In genomic region chr9:128066713-128067621, GRCh38 we compare ENCODE assay signal across 8 cellular contexts. TPM values are rescaled to one million over a fixed set of nuclear protein-coding genes. Genes with fewer than 3 reads are reported as not detected.
DNase-seq lines count a peak whose midpoint lies in the region; TF ChIP-seq lines count a peak whose summit lies in the region.

NAIF1 (minus strand) TSS chr9:128067320; CDS start chr9:128067101, 219 bp downstream.

- WGBS in SK-N-SH (ENCODE audit: low lambda C conversion rate): 28% methylated on average over 46 of the region's 53 CpGs

- H3K27me3 Mint-ChIP-seq in HFFc6 (ENCODE audit: insufficient read depth): no peaks in the 10 kb centered on the region; the same call in 1 of the 2 replicates

- H3K27me3 ChIP-seq in SK-N-SH (ENCODE audit: insufficient read depth): no peaks in the 10 kb centered on the region

- H3K9ac ChIP-seq in SK-N-SH: peak within 1 kb of the TSS; percentile 94

- H3F3A ChIP-seq in SK-N-SH (replicated peaks; ENCODE audit: insufficient read depth): peaks cover 3% of the 10 kb centered on the region

- no peaks in the 10 kb centered on the region for H3K9me3 Mint-ChIP-seq in HFFc6

- TF ChIP-seq POLR2A in NB4 (IDR thresholded peaks at IDR 0.05; ENCODE audit: extremely low read depth, insufficient read length): peak; percentile 17

- POLR2A ChIA-PET in SK-N-SH (lab: Yijun Ruan, JAX): interaction anchor here (0.6 to 2.4 kb wide), 6 partner anchors 12 to 275 kb away, joined by 3 to 10 read pairs (median 4); no protein-coding TSS in a partner anchor

- H3K36me3 ChIP-seq in SK-N-SH (replicated peaks in 1 of 2; ENCODE audit: control insufficient read depth in 1 of 2, insufficient read depth in 2 of 2, low read length in 1 of 2): peaks cover 0 to 3% of the 10 kb centered on the region in 2 experiments

- TF ChIP-seq RAD21 in SK-N-SH (IDR thresholded peaks at IDR 0.05; ENCODE audit: low read length): no peak

- peaks cover 67% of the 10 kb centered on the region for H3K79me2 ChIP-seq in SK-N-SH (ENCODE audit: insufficient read depth)

- peaks cover 14% of the 10 kb centered on the region for H3K36me3 Mint-ChIP-seq in HFFc6 (ENCODE audit: low read depth)

- peaks cover 32% of the 10 kb centered on the region for H3K4me1 Mint-ChIP-seq in HFFc6 (ENCODE audit: low read depth)

- peak within 1 kb of the TSS; percentile 76; the same call in 1 of the 2 replicates for H3K4me3 Mint-ChIP-seq in HFFc6

- TF ChIP-seq CTCF in HFFc6 (IDR thresholded peaks at IDR 0.05) (no peak), NB4 (IDR thresholded peaks at IDR 0.05; ENCODE audit: low read depth, low read length) (no peak), SK-N-SH (IDR thresholded peaks at IDR 0.05) (no peak)

- H3K4me1 ChIP-seq in SK-N-SH (ENCODE audit: control insufficient read depth in 1 of 2, insufficient read depth in 2 of 2, low read depth in 1 of 2, low read length in 1 of 2): peaks cover 15 to 19% of the 10 kb centered on the region in 2 experiments; a peak in 3 of 4 replicates

- peak within 1 kb of the TSS; percentile 68 for H3K27ac Mint-ChIP-seq in HFFc6

- CTCF ChIA-PET in SK-N-SH (lab: Yijun Ruan, JAX): interaction anchor here (1.1 to 4.7 kb wide), 8 partner anchors 12 to 332 kb away, joined by 3 to 18 read pairs (median 5); partner anchors contain the start of gene TOR2A

- H3K27ac ChIP-seq in SK-N-SH (ENCODE audit: low read depth in 2 of 2, low read length in 1 of 2) (peak within 1 kb of the TSS; percentile 99), temporal lobe (ENCODE audit: low read depth, low read length) (peak within 1 kb of the TSS; percentile 100)

- no peaks in the 10 kb centered on the region for H3K9me2 ChIP-seq in SK-N-SH

- peak within 1 kb of the TSS; percentile 92 for H3K4me2 ChIP-seq in SK-N-SH

- no peaks in the 10 kb centered on the region for H4K20me1 ChIP-seq in SK-N-SH (ENCODE audit: insufficient read depth)

- DNase-seq in GM04503 (ENCODE audit: low read depth) (peak; percentile 97), HFFc6 (peak; percentile 99), NB4 (ENCODE audit: low read depth) (peak; percentile 99), SK-N-SH (peak; percentile 95), globus pallidus (ENCODE audit: low spot score) (peak; percentile 100), nucleus accumbens (lab: John Stamatoyannopoulos, UW) (peak; percentile 68 to 99 (median 97))
- DNase-seq in activated naive CD4-positive, alpha-beta T cell treated with anti-CD3 and anti-CD28 coated beads, Interleukin-2, amount 50 U/mL, for 16 hours: peak; percentile 94

- no peaks in the 10 kb centered on the region for H3K9me3 ChIP-seq in SK-N-SH

- TF ChIP-seq EP300 in SK-N-SH (IDR thresholded peaks at IDR 0.05; ENCODE audit: borderline replicate concordance in 1 of 2, low read depth in 1 of 2, low read length in 1 of 2): no peak

- H3K4me3 ChIP-seq in NB4 (ENCODE audit: low read depth, low read length): peak within 1 kb of the TSS; percentile 88
- peak within 1 kb of the TSS; percentile 81 to 84 for H3K4me3 ChIP-seq in SK-N-SH (ENCODE audit: low read depth in 2 of 2, low read length in 1 of 2)

- peak within 1 kb of the TSS; percentile 81; the same call in 1 of the 2 replicates for H2AFZ ChIP-seq in SK-N-SH (ENCODE audit: low read depth)

TF ChIP-seq in SK-N-SH, 30 proteins besides CTCF, POLR2A, EP300 and RAD21:
- TF ChIP-seq SIN3A (IDR thresholded peaks at IDR 0.05; ENCODE audit: borderline replicate concordance, low read depth, low read length) (no peak), IRF3 (IDR thresholded peaks at IDR 0.05; ENCODE audit: low read depth, low read length) (peak; percentile 99), MEF2A (IDR thresholded peaks at IDR 0.05; ENCODE audit: borderline replicate concordance, low read depth) (no peak), POLR2AphosphoS5 (IDR thresholded peaks at IDR 0.05; ENCODE audit: low read depth, low read length) (peak; percentile 44; the same call in 1 of the 2 replicates), YY1 (IDR thresholded peaks at IDR 0.05; ENCODE audit: low read depth) (peak; percentile 61; the same call in 1 of the 2 replicates), ELF1 (IDR thresholded peaks at IDR 0.05) (peak; percentile 65; the same call in 1 of the 2 replicates), GABPA (IDR thresholded peaks at IDR 0.05; ENCODE audit: low read depth) (peak; percentile 76), MAX (IDR thresholded peaks at IDR 0.05; ENCODE audit: low read depth) (peak; percentile 55), RFX5 (IDR thresholded peaks at IDR 0.05; ENCODE audit: low read length) (peak; percentile 23; the same call in 1 of the 2 replicates), RXRA (IDR thresholded peaks at IDR 0.05; ENCODE audit: borderline replicate concordance, low read depth) (no peak), PBX3 (IDR thresholded peaks at IDR 0.05) (peak; percentile 100), RCOR1 (IDR thresholded peaks at IDR 0.05; ENCODE audit: low read length) (peak; percentile 48; the same call in 1 of the 2 replicates), CHD2 (IDR thresholded peaks at IDR 0.05; ENCODE audit: low read length, partially characterized antibody) (peak; percentile 98)

RNA-seq across cellular contexts. Expression of gene NAIF1, which starts in this region (rescaled TPM):
- 10 to 100 TPM in 3 of 6 experiments, 1 to 10 TPM in 3; 8.7 to 11.5 (median 9.8) TPM for total RNA-seq in HFFc6 (2021; fragmentation: NEBNext Ultra II Directional; extraction: Animal tissue kit (Norgen Biotek cat#: 25700))
- 14.6 and 14.8 TPM in 2 replicates for polyA plus RNA-seq in SK-N-SH (2012; rRNA removed)
- polyA plus RNA-seq in SK-N-SH (2012; cell fraction: cytosol; rRNA removed): 10.0 and 12.9 TPM in 2 replicates
- 7.9 and 8.3 TPM in 2 replicates for polyA plus RNA-seq in SK-N-SH (2012; cell fraction: nucleus; rRNA removed)
- 5.2 TPM for total RNA-seq in temporal lobe

Comparison
In these comparisons a context has a peak if more than half of its experiments do, and no peak if none do; other contexts are left out.
1. Peak in every context shown above with its lines: DNase-seq, H3K4me3 ChIP-seq and H3K27ac ChIP-seq.